Comparison of ENCODE assay signal across 35 cellular contexts in the genomic region with DNA sequence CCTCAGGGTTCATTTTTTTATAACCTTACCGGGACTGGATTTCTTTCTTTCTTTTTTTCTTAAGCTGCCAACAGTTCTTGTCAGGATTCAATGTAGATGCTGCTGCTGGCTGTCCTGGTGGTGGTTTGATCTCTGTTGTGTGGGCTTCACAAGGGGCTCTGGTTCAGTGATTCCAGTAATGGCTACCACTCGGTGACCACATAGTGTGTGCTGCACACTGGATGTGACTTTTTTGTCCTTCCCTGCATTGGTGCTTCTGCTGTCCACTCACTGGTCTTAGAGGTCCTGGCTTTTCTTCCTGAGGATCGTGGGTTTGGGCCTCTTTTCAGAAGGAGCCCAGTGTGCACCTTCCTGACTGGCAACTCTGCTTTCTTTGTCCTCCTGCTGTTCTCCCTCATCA. TPM values are rescaled to one million over a fixed set of nuclear protein-coding genes. Genes with fewer than 3 reads are reported as not detected.
"Had no signal": no experiment of that assay in that cellular context is flagged by ENCODE, and none has a peak within 500 bp of the region (broad histone marks: within the 10 kb centered on the region; RNA-seq: fewer than 3 reads in every experiment).

No MANE protein-coding gene starts in this region.

- H3K4me3 ChIP-seq: ascending aorta, breast epithelium, MG63, Peyer's patch had no signal

- H3K4me1 Mint-ChIP-seq: activated B cell treated with CpG ODN at 0.5 μM for 24 hours; activated CD8-positive, alpha-beta memory T cell treated with anti-CD3 and anti-CD28 coated beads, Interleukin-2, amount 10 ng/mL, durations not matched to agents 7 days and 5 days; activated naive CD4-positive, alpha-beta T cell treated with anti-CD3 and anti-CD28 coated beads, Interleukin-2, amount 10 ng/mL, durations not matched to agents 7 days and 5 days; activated naive CD8-positive, alpha-beta T cell treated with anti-CD3 and anti-CD28 coated beads for 36 hours had no signal

- H3K4me3 Mint-ChIP-seq: activated B cell treated with CpG ODN at 0.5 μM for 24 hours; activated CD4-positive, alpha-beta memory T cell treated with anti-CD3 and anti-CD28 coated beads, Interleukin-2, amount 10 ng/mL, durations not matched to agents 7 days and 5 days; activated CD8-positive, alpha-beta memory T cell treated with anti-CD3 and anti-CD28 coated beads, Interleukin-2, amount 10 ng/mL, durations not matched to agents 7 days and 5 days; activated naive CD4-positive, alpha-beta T cell treated with anti-CD3 and anti-CD28 coated beads, Interleukin-2, amount 10 ng/mL, durations not matched to agents 7 days and 5 days; activated naive CD8-positive, alpha-beta T cell treated with anti-CD3 and anti-CD28 coated beads for 36 hours had no signal

- H3K36me3 Mint-ChIP-seq: activated CD8-positive, alpha-beta memory T cell treated with anti-CD3 and anti-CD28 coated beads, Interleukin-2, amount 10 ng/mL, durations not matched to agents 7 days and 5 days; activated naive CD4-positive, alpha-beta T cell treated with anti-CD3 and anti-CD28 coated beads, Interleukin-2, amount 10 ng/mL, durations not matched to agents 7 days and 5 days had no signal

- H3K4me1 ChIP-seq: ascending aorta, breast epithelium, Peyer's patch had no signal

- ATAC-seq: activated CD8-positive, alpha-beta memory T cell treated with anti-CD3 and anti-CD28 coated beads, Interleukin-2, amount 10 ng/mL, durations not matched to agents 7 days and 5 days; PC-3 had no signal

- H3K27me3 ChIP-seq: ascending aorta, breast epithelium, MG63, Peyer's patch had no signal

- H3K9me3 Mint-ChIP-seq: activated CD4-positive, alpha-beta memory T cell treated with anti-CD3 and anti-CD28 coated beads, Interleukin-2, amount 10 ng/mL, durations not matched to agents 7 days and 5 days; activated naive CD4-positive, alpha-beta T cell treated with anti-CD3 and anti-CD28 coated beads, Interleukin-2, amount 10 ng/mL, durations not matched to agents 7 days and 5 days had no signal

- H3K36me3 ChIP-seq: breast epithelium, MG63, Peyer's patch had no signal

- H3K27ac ChIP-seq: ascending aorta, breast epithelium, Peyer's patch, VCaP had no signal

- H3K9me3 ChIP-seq: ascending aorta, breast epithelium, MG63, Peyer's patch had no signal

- DNase-seq: activated B cell treated with CpG ODN at 0.5 μM for 24 hours; activated CD4-positive, alpha-beta memory T cell treated with anti-CD3 and anti-CD28 coated beads, Interleukin-2, amount 10 ng/mL, durations not matched to agents 7 days and 5 days; activated CD4-positive, alpha-beta T cell treated with anti-CD3 and anti-CD28 coated beads for 4 hours; activated CD4-positive, alpha-beta T cell treated with anti-CD3 and anti-CD28 coated beads, Interleukin-2, amount 50 U/mL, for 1 hour; activated CD4-positive, CD25-positive, alpha-beta regulatory T cell treated with anti-CD3 and anti-CD28 coated beads, Interleukin-2, amount 50 U/mL, for 72 hours; activated CD8-positive, alpha-beta memory T cell treated with anti-CD3 and anti-CD28 coated beads for 24 hours; activated CD8-positive, alpha-beta memory T cell treated with anti-CD3 and anti-CD28 coated beads, Interleukin-2, amount 10 ng/mL, durations not matched to agents 7 days and 5 days; activated CD8-positive, alpha-beta memory T cell treated with anti-CD3 and anti-CD28 coated beads, Interleukin-2, amount 50 U/mL, for 48 hours; activated effector memory CD4-positive, alpha-beta T cell treated with Interleukin-2 at 50 U/mL for 16 hours; activated naive CD4-positive, alpha-beta T cell treated with anti-CD3 and anti-CD28 coated beads, Interleukin-2, amount 10 ng/mL, durations not matched to agents 7 days and 5 days; activated naive CD8-positive, alpha-beta T cell treated with anti-CD3 and anti-CD28 coated beads for 36 hours; activated T-cell treated with anti-CD3 and anti-CD28 coated beads, Interleukin-2, amount 50 U/mL, for 48 hours; amniotic stem cell; Kasumi-1; KG1; MG63; NCI-H1048; NCI-H1105 treated with DMSO at 0.1 percent for 48 hours; NCI-H1436; NCI-H1694; NCI-H2029; NCI-H345; NCI-H524 treated with DMSO at 0.1 percent for 48 hours; NK-92 treated with Interleukin-12 subunit alpha and Interleukin-12 subunit beta, amount 100 ng/mL, for 24 hours; PC-3; Peyer's patch; RPMI8226; SIG-M5; SW 1271; T-helper 1 cell; T-helper 2 cell; T-helper 9 cell had no signal

- H3K27ac Mint-ChIP-seq: activated B cell treated with CpG ODN at 0.5 μM for 24 hours; activated CD4-positive, alpha-beta memory T cell treated with anti-CD3 and anti-CD28 coated beads, Interleukin-2, amount 10 ng/mL, durations not matched to agents 7 days and 5 days; activated CD8-positive, alpha-beta memory T cell treated with anti-CD3 and anti-CD28 coated beads, Interleukin-2, amount 10 ng/mL, durations not matched to agents 7 days and 5 days; activated naive CD4-positive, alpha-beta T cell treated with anti-CD3 and anti-CD28 coated beads, Interleukin-2, amount 10 ng/mL, durations not matched to agents 7 days and 5 days; activated naive CD8-positive, alpha-beta T cell treated with anti-CD3 and anti-CD28 coated beads for 36 hours had no signal

RNA-seq across cellular contexts. Expression of gene KCNK1, which starts 18.5 kb away (rescaled TPM):
- total RNA-seq: activated B cell treated with CpG ODN at 0.5 μM for 24 hours; activated naive CD8-positive, alpha-beta T cell treated with anti-CD3 and anti-CD28 coated beads for 36 hours had no signal
